In the genomic region with DNA sequence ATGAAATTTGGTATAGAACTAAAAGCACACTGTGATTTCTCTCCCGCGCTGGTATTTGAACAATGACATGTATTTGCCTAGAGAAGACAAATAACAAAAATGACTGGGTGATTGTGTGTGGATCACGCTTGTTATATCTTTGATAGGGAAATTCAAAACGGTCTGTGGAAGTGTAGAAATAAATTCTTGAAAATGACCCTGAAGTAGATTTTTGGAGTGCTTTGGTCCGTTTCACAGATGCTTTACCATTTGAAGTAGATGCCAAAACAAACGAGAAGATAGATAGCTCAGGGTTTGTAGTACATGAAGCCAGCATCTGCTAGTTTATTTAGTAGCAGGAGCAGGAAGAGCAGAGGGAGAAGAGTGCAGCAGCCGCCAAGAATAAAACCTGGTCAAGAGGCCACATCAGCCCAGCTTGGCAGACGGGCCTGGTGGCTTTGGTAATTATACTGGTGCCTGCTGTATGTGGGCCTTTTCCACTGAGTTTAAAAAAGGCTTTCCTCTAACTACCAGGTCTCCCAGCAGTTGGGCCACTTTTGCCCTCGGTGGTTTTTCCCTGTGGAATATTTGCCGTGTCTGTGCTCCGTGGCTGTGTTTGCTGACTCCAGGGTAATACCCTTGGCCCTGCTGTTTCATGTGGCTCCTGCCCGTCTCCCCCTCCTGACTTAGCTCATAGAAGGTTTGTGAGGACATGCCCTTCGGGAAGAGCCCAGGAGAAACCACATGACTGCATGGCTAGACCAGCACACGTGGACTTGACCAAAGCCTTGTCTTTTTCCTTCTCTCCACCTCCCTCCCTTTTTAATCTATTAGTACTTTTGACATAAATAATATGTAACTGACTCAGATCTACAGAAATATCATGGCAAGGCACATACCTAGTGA, we compare ENCODE assay signal across 10 cellular contexts.
DNase-seq lines count a peak whose midpoint lies in the region; ATAC-seq, FAIRE-seq and TF ChIP-seq lines count a peak whose summit lies in the region.
"Had no signal": no experiment of that assay in that cellular context is flagged by ENCODE, and none has a peak within 500 bp of the region (broad histone marks: within the 10 kb centered on the region; RNA-seq: fewer than 3 reads in every experiment).

No MANE protein-coding gene starts in this region.

- H3K4me2 ChIP-seq in H1 (ENCODE audit: insufficient read depth in 1 of 2, low read depth in 2 of 2, low read length in 2 of 2), result no peak overlapping the region

- TF ChIP-seq CTCF in AG04450 (IDR thresholded peaks at IDR 0.05; ENCODE audit: low read depth, low read length), result no peak
- TF ChIP-seq CTCF in H1 (IDR thresholded peaks at IDR 0.05; ENCODE audit: control extremely low read depth in 1 of 3, insufficient read depth in 1 of 3, low read depth in 1 of 3, low read length in 3 of 3), result no peak

- CTCF ChIA-PET in AG04450 (lab: Charles Lee) (no interaction called here), H1 (lab: Charles Lee; ENCODE audit: partially characterized antibody) (no interaction called here)

- no peak overlapping the region for H2BK120ac ChIP-seq in H1 (replicated peaks; ENCODE audit: low read depth, low read length)

- FAIRE-seq in H1 (lab: Jason Lieb, UNC), result no peak

- H3K18ac ChIP-seq in H1 (ENCODE audit: extremely low read depth, low read length), result no peak overlapping the region

- H3K23ac ChIP-seq in H1 (ENCODE audit: insufficient read length), result no peak overlapping the region

- H4K5ac ChIP-seq in H1 (ENCODE audit: insufficient read length, low read depth, low read length), result no peak overlapping the region

- H3K79me2 ChIP-seq in H1 (ENCODE audit: control insufficient read depth in 1 of 2, insufficient read depth in 2 of 2, low read length in 2 of 2), result peaks cover 0 to 66% of the 10 kb centered on the region in 2 experiments; a peak in 2 of 4 replicates

- no peak overlapping the region for H2BK12ac ChIP-seq in H1 (ENCODE audit: low read depth, low read length)

- H4K91ac ChIP-seq in H1 (replicated peaks; ENCODE audit: insufficient read length, low read length), result peak overlapping the region; percentile 59

- ATAC-seq in HG02938 (IDR thresholded peaks at IDR 0.05; ENCODE audit: unreplicated experiment), result no peak
- ATAC-seq in HG02981 (IDR thresholded peaks at IDR 0.05; ENCODE audit: unreplicated experiment), result no peak

- H4K20me1 ChIP-seq in H1 (replicated peaks in 1 of 2; ENCODE audit: control insufficient read depth in 1 of 2, insufficient read depth in 2 of 2, low read length in 2 of 2), result peaks cover 0 to 3% of the 10 kb centered on the region in 2 experiments

- H3K56ac ChIP-seq in H1 (replicated peaks; ENCODE audit: insufficient read length, low read depth, low read length), result no peak overlapping the region

- H2BK15ac ChIP-seq in H1 (ENCODE audit: low read length), result no peak overlapping the region

- DNase-seq in AG04450 (ENCODE audit: low read depth, low spot score) (no peak), NCI-H2029 treated with DMSO at 0.1 percent for 48 hours (lab: John Stamatoyannopoulos, UW) (peak; percentile 99), H1 (ENCODE audit: low read depth in 1 of 2, low spot score in 2 of 2) (no peak), myocyte (ENCODE audit: low read depth) (peak; percentile 44), NCI-H2107 treated with DMSO at 0.1 percent for 48 hours (lab: John Stamatoyannopoulos, UW; ENCODE audit: unreplicated experiment) (no peak)
- DNase-seq in activated naive CD4-positive, alpha-beta T cell treated with anti-CD3 and anti-CD28 coated beads, Interleukin-2, amount 50 U/mL, for 16 hours, result no peak
- DNase-seq: CD4-positive, CD25-positive, alpha-beta regulatory T cell; HCEC 1CT had no signal

- TF ChIP-seq RAD21 in H1 (IDR thresholded peaks at IDR 0.05 in 1 of 2, conservative IDR thresholded peaks at IDR 0.05 in 1 of 2; ENCODE audit: low read depth in 2 of 2, low read length in 2 of 2), result no peak

- POLR2A ChIA-PET in AG04450 (lab: Yijun Ruan, JAX) (interaction anchor here (0.7 to 0.8 kb wide), 2 partner anchors 11 to 258 kb away, joined by 3 read pairs; no protein-coding TSS in a partner anchor), H1 (lab: Charles Lee; ENCODE audit: partially characterized antibody) (no interaction called here)

- peak overlapping the region; percentile 19 for H3K4ac ChIP-seq in H1 (replicated peaks; ENCODE audit: insufficient read length, low read depth, low read length)

- TF ChIP-seq POLR2A in H1 (IDR thresholded peaks at IDR 0.05; ENCODE audit: control extremely low read depth in 1 of 2, low read depth in 2 of 2, low read length in 2 of 2), result no peak

- H3K79me1 ChIP-seq in H1 (ENCODE audit: low read depth, low read length), result peaks cover 5% of the 10 kb centered on the region; the same call in 1 of the 2 replicates

- no peaks in the 10 kb centered on the region; the same call in 1 of the 2 replicates for H3K23me2 ChIP-seq in H1 (ENCODE audit: low read depth, low read length)

- H2BK5ac ChIP-seq in H1 (ENCODE audit: low read depth, low read length), result no peak overlapping the region

- H3K27me3 ChIP-seq in AG04450 (ENCODE audit: control insufficient read depth, insufficient read depth, low read length), result no peaks in the 10 kb centered on the region
- H3K27me3 ChIP-seq in H1 (replicated peaks in 1 of 4; ENCODE audit: control insufficient read depth in 3 of 4, extremely low read depth in 1 of 4, insufficient read depth in 3 of 4, low read length in 3 of 4), result no peaks in the 10 kb centered on the region

- H3K9me3 ChIP-seq in AG04450 (ENCODE audit: control insufficient read depth, insufficient read depth, low read length) (no peaks in the 10 kb centered on the region), H1 (ENCODE audit: insufficient read depth in 2 of 2, low read depth in 1 of 2, low read length in 1 of 2) (no peaks in the 10 kb centered on the region)

- H2AFZ ChIP-seq in H1 (ENCODE audit: low read length), result no peak overlapping the region

- H4K8ac ChIP-seq in H1 (ENCODE audit: extremely low read depth, insufficient read depth, low read length), result no peak overlapping the region; the same call in 1 of the 2 replicates

- H3K9ac ChIP-seq in H1 (replicated peaks in 1 of 4; ENCODE audit: extremely low read depth in 1 of 4, low read depth in 3 of 4, low read length in 3 of 4), result no peak overlapping the region

- H3K14ac ChIP-seq in H1 (ENCODE audit: insufficient read length), result no peak overlapping the region

- peaks cover 2 to 14% (median 10%) of the 10 kb centered on the region in 4 experiments; a peak in 5 of 7 replicates for H3K4me1 ChIP-seq in H1 (replicated peaks in 1 of 4; ENCODE audit: control insufficient read depth in 3 of 4, insufficient read depth in 4 of 4, low read length in 3 of 4)

- H2BK20ac ChIP-seq in H1 (ENCODE audit: low read length), result no peak overlapping the region

- WGBS in H1 (ENCODE audit: extremely low coverage in 1 of 2, insufficient coverage in 1 of 2, insufficient read length in 1 of 2, insufficient replicate concordance in 2 of 2, low coverage in 1 of 2, low lambda C conversion rate in 2 of 2, missing lambda C conversion rate in 1 of 2), 2 experiments, result 91% methylated on average over 14 of the region's 14 CpGs; no CpG with 5 or more reads in 1 of the 2 experiments

- peak overlapping the region; percentile 55 for H3K27ac ChIP-seq in AG04450 (ENCODE audit: low read depth, low read length)
- no peak overlapping the region for H3K27ac ChIP-seq in H1 (ENCODE audit: low read depth, low read length)

- no peak overlapping the region for H2AK5ac ChIP-seq in H1 (ENCODE audit: low read depth, low read length)

- no peak overlapping the region for H3K4me3 ChIP-seq in AG04450 (ENCODE audit: low read depth, low read length)
- H3K4me3 ChIP-seq in H1 (ENCODE audit: extremely low read depth in 1 of 4, insufficient read depth in 2 of 4, low read depth in 3 of 4, low read length in 4 of 4), result no peak overlapping the region

- peaks cover 0 to 3% (median 0%) of the 10 kb centered on the region in 4 experiments; a peak in 2 of 8 replicates for H3K36me3 ChIP-seq in H1 (ENCODE audit: control insufficient read depth in 2 of 4, insufficient read depth in 4 of 4, low read length in 3 of 4)

- no peak for TF ChIP-seq EP300 in H1 (IDR thresholded peaks at IDR 0.05; ENCODE audit: borderline replicate concordance in 1 of 2, low read depth in 2 of 2, low read length in 2 of 2)

TF ChIP-seq in H1, 55 proteins besides CTCF, POLR2A, EP300 and RAD21 (continues in another document):
- TF ChIP-seq MAFK (IDR thresholded peaks at IDR 0.05; ENCODE audit: low read depth, low read length) (no peak), SIX5 (IDR thresholded peaks at IDR 0.05; ENCODE audit: low read depth, low read length) (no peak), CREB1 (IDR thresholded peaks at IDR 0.05) (no peak)

Comparison
In these comparisons a context has a peak if more than half of its experiments do, and no peak if none do; other contexts are left out.
1. DNase-seq: peak in NCI-H2029 treated with DMSO at 0.1 percent for 48 hours (single experiment) and myocyte (single experiment); none in AG04450 (single experiment), H1 (0 of 2), NCI-H2107 treated with DMSO at 0.1 percent for 48 hours (single experiment) and activated naive CD4-positive, alpha-beta T cell treated with anti-CD3 and anti-CD28 coated beads, Interleukin-2, amount 50 U/mL, for 16 hours (single experiment).